Comparison of ENCODE assay signal across 17 cellular contexts in genomic region chr17:78787444-78787843, GRCh38. TPM values are rescaled to one million over a fixed set of nuclear protein-coding genes. Genes with fewer than 3 reads are reported as not detected.
DNase-seq lines count a peak whose midpoint lies in the region; ATAC-seq and TF ChIP-seq lines count a peak whose summit lies in the region.
"Had no signal": no experiment of that assay in that cellular context is flagged by ENCODE, and none has a peak within 500 bp of the region (broad histone marks: within the 10 kb centered on the region; RNA-seq: fewer than 3 reads in every experiment).

No MANE protein-coding gene starts in this region.

- no peaks in the 10 kb centered on the region; the same call in 1 of the 2 replicates for H3K79me2 ChIP-seq in H9 (ENCODE audit: insufficient read depth, low read length)

- no peaks in the 10 kb centered on the region for H3K9me3 Mint-ChIP-seq in H9
- no peaks in the 10 kb centered on the region for H3K9me3 Mint-ChIP-seq in activated T-helper 17 cell treated with anti-CD3 and anti-CD28 coated beads, Interleukin-2, amount 50 U/mL, for 72 hours
- H3K9me3 Mint-ChIP-seq in memory B cell, result no peaks in the 10 kb centered on the region
- H3K9me3 Mint-ChIP-seq: dendritic cell treated with granulocyte-macrophage colony-stimulating factor and Interleukin-4, amounts not matched to agents 40 ng/mL and 50 ng/mL, for 4 days had no signal

- H3K27me3 Mint-ChIP-seq in H9 (ENCODE audit: low read depth) (no peaks in the 10 kb centered on the region), memory B cell (no peaks in the 10 kb centered on the region)
- no peaks in the 10 kb centered on the region for H3K27me3 Mint-ChIP-seq in activated T-helper 17 cell treated with anti-CD3 and anti-CD28 coated beads, Interleukin-2, amount 50 U/mL, for 72 hours
- H3K27me3 Mint-ChIP-seq: dendritic cell treated with granulocyte-macrophage colony-stimulating factor and Interleukin-4, amounts not matched to agents 40 ng/mL and 50 ng/mL, for 4 days had no signal

- no peak overlapping the region for H3K4me3 ChIP-seq in psoas muscle
- H3K4me3 ChIP-seq: body of pancreas, tibial artery had no signal

- H4K8ac ChIP-seq in H9 (replicated peaks; ENCODE audit: insufficient read length, low read depth, low read length), result no peak overlapping the region

- no peak overlapping the region for H2AK5ac ChIP-seq in H9 (ENCODE audit: insufficient read length, low read length)

- no peaks in the 10 kb centered on the region for H3K9me3 ChIP-seq in H9 (ENCODE audit: control insufficient read depth, low read depth, low read length)
- H3K9me3 ChIP-seq in psoas muscle, result no peaks in the 10 kb centered on the region
- H3K9me3 ChIP-seq: body of pancreas, tibial artery had no signal

- H3K27me3 ChIP-seq in H9 (ENCODE audit: insufficient read depth, low read length), result no peaks in the 10 kb centered on the region
- H3K27me3 ChIP-seq in psoas muscle (ENCODE audit: insufficient read depth in 3 of 3, low read length in 2 of 3), result no peaks in the 10 kb centered on the region
- H3K27me3 ChIP-seq: body of pancreas, tibial artery had no signal

- ATAC-seq in activated T-helper 17 cell treated with anti-CD3 and anti-CD28 coated beads, Interleukin-2, amount 50 U/mL, for 72 hours (replicated peaks), result peak; percentile 39
- ATAC-seq in memory B cell (ENCODE audit: low read depth), result peak; percentile 41
- ATAC-seq in psoas muscle, result no peak
- ATAC-seq: body of pancreas had no signal

- no peak overlapping the region for H2BK5ac ChIP-seq in H9 (ENCODE audit: insufficient read length, low read length)

- H3K4me1 Mint-ChIP-seq in H9 (peaks cover 28 to 34% of the 10 kb centered on the region in 2 experiments), memory B cell (peaks cover 7% of the 10 kb centered on the region)
- H3K4me1 Mint-ChIP-seq in activated T-helper 17 cell treated with anti-CD3 and anti-CD28 coated beads, Interleukin-2, amount 50 U/mL, for 72 hours, result peaks cover 29% of the 10 kb centered on the region

- H3K4me3 Mint-ChIP-seq in H9, result no peak overlapping the region
- no peak overlapping the region for H3K4me3 Mint-ChIP-seq in activated T-helper 17 cell treated with anti-CD3 and anti-CD28 coated beads, Interleukin-2, amount 50 U/mL, for 72 hours
- H3K4me3 Mint-ChIP-seq in memory B cell, result no peak overlapping the region
- H3K4me3 Mint-ChIP-seq: dendritic cell treated with granulocyte-macrophage colony-stimulating factor and Interleukin-4, amounts not matched to agents 40 ng/mL and 50 ng/mL, for 4 days had no signal

- H2BK15ac ChIP-seq in H9 (ENCODE audit: low read depth, low read length), result no peak overlapping the region

- peak overlapping the region in 2 of 3 experiments; percentile 20 to 34; a peak in 2 of 7 replicates for H3K27ac Mint-ChIP-seq in H9
- peak overlapping the region; percentile 71 for H3K27ac Mint-ChIP-seq in activated T-helper 17 cell treated with anti-CD3 and anti-CD28 coated beads, Interleukin-2, amount 50 U/mL, for 72 hours
- no peak overlapping the region for H3K27ac Mint-ChIP-seq in memory B cell

- H3K4me2 ChIP-seq in H9 (ENCODE audit: insufficient read depth, insufficient read length, low read length), result no peak overlapping the region

- peaks cover 0 to 4% of the 10 kb centered on the region in 2 donors for H3K36me3 ChIP-seq in psoas muscle (ENCODE audit: insufficient read depth in 1 of 2, low read depth in 1 of 2)

- TF ChIP-seq CTCF in H9 (conservative IDR thresholded peaks at IDR 0.05) (no peak), psoas muscle (IDR thresholded peaks at IDR 0.05) (no peak)

- H3K27ac ChIP-seq in H9 (ENCODE audit: insufficient read length, low read depth, low read length) (no peak overlapping the region), psoas muscle (no peak overlapping the region)
- H3K27ac ChIP-seq: body of pancreas, tibial artery had no signal

- no peak overlapping the region for H2AFZ ChIP-seq in H9 (ENCODE audit: low read length)

- H3K4ac ChIP-seq in H9 (ENCODE audit: low read depth, low read length), result no peak overlapping the region

- no peak overlapping the region for H3K9ac ChIP-seq in H9 (ENCODE audit: extremely low read depth, insufficient read length, low read length)

- H3K56ac ChIP-seq in H9 (ENCODE audit: insufficient read length, low read depth, low read length), result no peak overlapping the region

- H2BK120ac ChIP-seq in H9 (ENCODE audit: low read depth, low read length, poor library complexity, severe bottlenecking), result no peak overlapping the region

- H2BK20ac ChIP-seq in H9 (ENCODE audit: low read depth, low read length, poor library complexity, severe bottlenecking), result no peak overlapping the region

- no peak overlapping the region for H3T11ph ChIP-seq in H9 (ENCODE audit: low read length)

- no peak overlapping the region for H3K23ac ChIP-seq in H9 (ENCODE audit: insufficient read length, low read depth, low read length)

- no peaks in the 10 kb centered on the region for H3K79me1 ChIP-seq in H9 (ENCODE audit: insufficient read depth, low read depth, low read length, poor library complexity, severe bottlenecking)

- no peak overlapping the region for H3K14ac ChIP-seq in H9 (ENCODE audit: insufficient read depth, low read length)

- H3K4me1 ChIP-seq in H9 (ENCODE audit: insufficient read depth, low read length), result no peaks in the 10 kb centered on the region; the same call in 1 of the 2 replicates
- H3K4me1 ChIP-seq in psoas muscle, result peaks cover 21% of the 10 kb centered on the region

- no peak overlapping the region for H4K5ac ChIP-seq in H9 (ENCODE audit: insufficient read length, low read depth, low read length)

- no CpG with 5 or more reads among the region's 7 CpGs for WGBS in H9 (ENCODE audit: extremely low coverage, insufficient read length, low lambda C conversion rate)
- 83 to 95% (median 94%) methylated on average over 7 of the region's 7 CpGs for WGBS in psoas muscle, 3 donors

- H3K18ac ChIP-seq in H9 (ENCODE audit: insufficient read length, low read depth, low read length), result no peak overlapping the region

- DNase-seq in NCI-H748 (lab: John Stamatoyannopoulos, UW; ENCODE audit: unreplicated experiment) (peak; percentile 1), NCI-H748 treated with DMSO at 0.1 percent for 48 hours (lab: John Stamatoyannopoulos, UW) (no peak), H9 (no peak), memory B cell (ENCODE audit: low spot score in 2 of 2) (no peak), anterior cingulate cortex (lab: John Stamatoyannopoulos, UW) (no peak), AG08396 (ENCODE audit: low spot score) (no peak), psoas muscle (no peak)
- DNase-seq: activated CD4-positive, alpha-beta T cell treated with anti-CD3 and anti-CD28 coated beads, Interleukin-2, amount 50 U/mL, for 48 hours; body of pancreas; COR-L47; GF-D8; NCI-H1417; SIG-M5; T1000 had no signal

- H3K23me2 ChIP-seq in H9 (ENCODE audit: insufficient read length, low read depth, low read length, poor library complexity, severe bottlenecking), result no peaks in the 10 kb centered on the region

- H4K91ac ChIP-seq in H9 (ENCODE audit: insufficient read length, low read depth, low read length), result no peak overlapping the region

- no peaks in the 10 kb centered on the region for H4K20me1 ChIP-seq in H9 (ENCODE audit: control insufficient read depth, insufficient read depth, insufficient read length)

- intact Hi-C loops in psoas muscle (cut with DNase I), result no loop called here

- no peak overlapping the region for H2BK12ac ChIP-seq in H9 (ENCODE audit: insufficient read length, low read depth, low read length)

- H3K36me3 Mint-ChIP-seq in H9 (ENCODE audit: insufficient read depth in 1 of 3, low read depth in 3 of 3) (peaks cover 0 to 30% (median 13%) of the 10 kb centered on the region in 3 experiments; a peak in 4 of 7 replicates), memory B cell (peaks cover 6% of the 10 kb centered on the region)
- H3K36me3 Mint-ChIP-seq in activated T-helper 17 cell treated with anti-CD3 and anti-CD28 coated beads, Interleukin-2, amount 50 U/mL, for 72 hours (ENCODE audit: low read depth), result peaks cover 34% of the 10 kb centered on the region

RNA-seq across cellular contexts. Expression of gene CYTH1, which starts 5.4 kb away (rescaled TPM):
- 9.7 and 11.2 TPM in 2 replicates for total RNA-seq in H9 (2021)
- 100 to 1,000 TPM; 173 to 195 TPM for total RNA-seq in activated T-helper 17 cell treated with anti-CD3 and anti-CD28 coated beads, Interleukin-2, amount 50 U/mL, for 72 hours
- 10 to 100 TPM; 25.6 to 40.4 (median 34.0) TPM for total RNA-seq in psoas muscle
- polyA plus RNA-seq in psoas muscle, result 10 to 100 TPM; 18.7 to 38.0 (median 23.9) TPM

RNA-seq across cellular contexts. Expression of gene USP36, which starts 53.2 kb away (rescaled TPM):
- total RNA-seq in H9 (2021) (101 and 106 TPM in 2 replicates), psoas muscle (10 to 100 TPM; 24.2 to 40.5 (median 28.8) TPM)
- total RNA-seq in activated T-helper 17 cell treated with anti-CD3 and anti-CD28 coated beads, Interleukin-2, amount 50 U/mL, for 72 hours, result 100 to 1,000 TPM in 1 of 2 donors, 10 to 100 TPM in 1; 95.3 to 139 TPM
- 10 to 100 TPM; 14.0 to 23.7 (median 20.6) TPM for polyA plus RNA-seq in psoas muscle

Comparison
In these comparisons a context has a peak if more than half of its experiments do, and no peak if none do; other contexts are left out.
1. ATAC-seq: peak in activated T-helper 17 cell treated with anti-CD3 and anti-CD28 coated beads, Interleukin-2, amount 50 U/mL, for 72 hours (single experiment) and memory B cell (single experiment); none in psoas muscle (0 of 4).
2. RNA of gene CYTH1, which starts 5.4 kb away (total RNA-seq): 173 to 195 TPM in activated T-helper 17 cell treated with anti-CD3 and anti-CD28 coated beads, Interleukin-2, amount 50 U/mL, for 72 hours; 25.6 to 40.4 TPM in psoas muscle and 9.7 to 11.2 TPM in H9; every median in the first group is over 4 times any median in the second.